ENCODE assay signal across 24 cellular contexts in genomic region chr2:236107971-236108625, GRCh38.
A peak's percentile ranks its signal among the peaks of the same experiment; 100 is the strongest.
DNase-seq lines count a peak whose midpoint lies in the region; ATAC-seq, FAIRE-seq and TF ChIP-seq lines count a peak whose summit lies in the region.
"Had no signal": no experiment of that assay in that cellular context is flagged by ENCODE, and none has a peak within 500 bp of the region (broad histone marks: within the 10 kb centered on the region; RNA-seq: fewer than 3 reads in every experiment).

No MANE protein-coding gene starts in this region.

- H2AFZ ChIP-seq in neuron (ENCODE audit: low read depth, low read length), result no peak overlapping the region

- ATAC-seq in HG03442 (IDR thresholded peaks at IDR 0.05; ENCODE audit: unreplicated experiment) (no peak), HG02588 (IDR thresholded peaks at IDR 0.05; ENCODE audit: unreplicated experiment) (no peak)
- ATAC-seq: activated CD4-positive, alpha-beta T cell treated with anti-CD3 and anti-CD28 coated beads for 36 hours; left cardiac atrium; naive thymus-derived CD8-positive, alpha-beta T cell had no signal

- no peak for FAIRE-seq in kidney (lab: Jason Lieb, UNC)
- FAIRE-seq: H54 had no signal

- no peaks in the 10 kb centered on the region for H3K9me3 ChIP-seq in neuron (ENCODE audit: low read length)
- no peaks in the 10 kb centered on the region for H3K9me3 ChIP-seq in kidney (ENCODE audit: control insufficient read depth in 1 of 2, low read length in 2 of 2)
- H3K9me3 ChIP-seq: colonic mucosa, transverse colon had no signal

- H3K4me3 ChIP-seq in neuron (ENCODE audit: low read length), result peak overlapping the region; percentile 24
- no peak overlapping the region for H3K4me3 ChIP-seq in kidney (ENCODE audit: low read length in 2 of 2)
- H3K4me3 ChIP-seq in foreskin fibroblast (ENCODE audit: low read depth in 1 of 2, low read length in 2 of 2), result no peak overlapping the region
- H3K4me3 ChIP-seq: colonic mucosa, transverse colon had no signal

- intact Hi-C loops in kidney (cut with DNase I), result no loop called here

- TF ChIP-seq CTCF in kidney (IDR thresholded peaks at IDR 0.05; ENCODE audit: borderline replicate concordance, extremely low read depth, insufficient read depth) (no peak), foreskin fibroblast (IDR thresholded peaks at IDR 0.05; ENCODE audit: low read depth, low read length) (no peak)

- no peak overlapping the region for H3K27ac ChIP-seq in kidney (ENCODE audit: low read depth in 2 of 2, low read length in 2 of 2)
- H3K27ac ChIP-seq: colonic mucosa, HL-60, transverse colon had no signal

- no peak overlapping the region for H3K9ac ChIP-seq in kidney (ENCODE audit: low read length in 2 of 2)

- H3K4me1 ChIP-seq in neuron (ENCODE audit: insufficient read depth, low read length) (peaks cover 44% of the 10 kb centered on the region), kidney (ENCODE audit: control insufficient read depth in 1 of 2, insufficient read depth in 1 of 2, low read depth in 1 of 2, low read length in 2 of 2) (no peaks in the 10 kb centered on the region)
- H3K4me1 ChIP-seq: colonic mucosa, transverse colon had no signal

- H3K36me3 ChIP-seq in neuron (ENCODE audit: insufficient read depth, low read length), result no peaks in the 10 kb centered on the region
- H3K36me3 ChIP-seq in kidney (ENCODE audit: control insufficient read depth in 1 of 2, insufficient read depth in 2 of 2, low read length in 2 of 2), result no peaks in the 10 kb centered on the region
- H3K36me3 ChIP-seq: colonic mucosa, transverse colon had no signal

- H3K27me3 ChIP-seq in neuron (ENCODE audit: insufficient read depth, low read length), result no peaks in the 10 kb centered on the region
- H3K27me3 ChIP-seq: colonic mucosa, transverse colon had no signal

- peak; percentile 61 for DNase-seq in activated effector memory CD4-positive, alpha-beta T cell treated with anti-CD3 and anti-CD28 coated beads, Interleukin-2, amount 50 U/mL, for 16 hours
- DNase-seq in activated effector memory CD4-positive, alpha-beta T cell treated with Interleukin-2 at 50 U/mL for 16 hours, result no peak
- DNase-seq in iPS-NIHi11 (ENCODE audit: low spot score) (peak; percentile 48), kidney (no peak), foreskin fibroblast (no peak)
- DNase-seq: activated CD4-positive, alpha-beta T cell treated with anti-CD3 and anti-CD28 coated beads for 36 hours; activated naive CD4-positive, alpha-beta T cell treated with anti-CD3 and anti-CD28 coated beads for 36 hours; activated T-cell treated with anti-CD3 and anti-CD28 coated beads, Interleukin-2, amount 50 U/mL, for 24 hours; amniotic stem cell; colonic mucosa; left cardiac atrium; mesenchymal stem cell; naive thymus-derived CD8-positive, alpha-beta T cell; NCI-H1694 treated with DMSO at 0.1 percent for 48 hours; NCI-H2227 treated with DMSO at 0.1 percent for 48 hours; NCI-H69; RPMI8226; stimulated activated CD8-positive, alpha-beta memory T cell treated with anti-CD3 and anti-CD28 coated beads, Interleukin-4, amount 100 ng/mL, for 48 hours; transverse colon had no signal

Comparison
In these comparisons a context has a peak if more than half of its experiments do, and no peak if none do; other contexts are left out.
1. DNase-seq: peak in activated effector memory CD4-positive, alpha-beta T cell treated with anti-CD3 and anti-CD28 coated beads, Interleukin-2, amount 50 U/mL, for 16 hours (single experiment) and iPS-NIHi11 (single experiment); none in activated effector memory CD4-positive, alpha-beta T cell treated with Interleukin-2 at 50 U/mL for 16 hours (single experiment), kidney (single experiment) and foreskin fibroblast (0 of 2).